Comparison of ENCODE assay signal across 9 cellular contexts in the genomic region with DNA sequence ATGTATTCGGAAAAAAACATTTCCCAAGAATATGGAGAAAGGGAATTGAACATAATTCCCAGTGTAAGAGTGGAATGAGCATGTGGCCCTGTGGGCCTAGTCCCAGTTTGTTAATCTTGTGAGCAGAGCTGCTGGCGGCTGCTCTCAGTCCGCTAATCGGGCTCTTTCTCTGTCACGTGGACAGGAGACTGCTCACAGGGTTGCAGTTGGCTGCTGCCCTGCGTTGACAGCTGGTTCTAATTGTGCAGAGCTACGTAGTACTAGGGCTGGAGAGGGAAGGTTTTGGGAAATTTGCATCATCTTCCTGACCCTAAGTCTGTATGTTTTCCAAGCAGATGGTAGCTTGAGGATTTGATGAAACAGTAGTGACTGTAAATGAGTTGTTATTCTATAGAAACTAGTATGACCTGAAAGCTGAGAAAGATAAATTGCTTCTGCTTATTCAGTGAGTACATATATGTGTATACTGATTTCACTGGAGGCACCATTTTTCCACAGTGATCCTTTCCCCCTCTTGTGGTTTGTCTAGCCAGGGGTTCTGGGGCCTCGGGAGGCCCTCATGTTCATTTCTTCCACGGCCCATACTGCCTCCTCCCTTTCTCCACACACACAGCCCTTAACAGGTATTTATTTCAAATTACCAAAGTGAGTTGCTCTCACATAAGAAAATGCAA.
DNase-seq lines count a peak whose midpoint lies in the region; ATAC-seq and TF ChIP-seq lines count a peak whose summit lies in the region.
"Had no signal": no experiment of that assay in that cellular context is flagged by ENCODE, and none has a peak within 500 bp of the region (broad histone marks: within the 10 kb centered on the region; RNA-seq: fewer than 3 reads in every experiment).

No MANE protein-coding gene starts in this region.

- H3K4me2 ChIP-seq in smooth muscle cell: peak overlapping the region; percentile 31

- no peaks in the 10 kb centered on the region for H3K4me1 ChIP-seq in smooth muscle cell (ENCODE audit: low read depth)

- DNase-seq in HFF-Myc (ENCODE audit: extremely low read depth, low read depth) (peak; percentile 96), astrocyte of the cerebellum (ENCODE audit: low read depth) (peak; percentile 83), iris pigment epithelial cell (ENCODE audit: low read depth) (peak; percentile 96), smooth muscle cell (lab: John Stamatoyannopoulos, UW; ENCODE audit: unreplicated experiment) (peak; percentile 15), NAMALWA (ENCODE audit: low spot score) (no peak), COR-L47 (lab: John Stamatoyannopoulos, UW) (no peak)
- no peak for DNase-seq in activated T-helper 1 cell treated with anti-CD3 and anti-CD28 coated beads, Interleukin-12 subunit alpha, Interleukin-12 subunit beta, Interleukin-2, Interleukin-4 antibody, amounts not matched to agents 30 ng/mL and 10 ng/mL and 1 ng/mL, durations not matched to agents 14 hours and 24 hours and 36 hours (ENCODE audit: low spot score)

- no peaks in the 10 kb centered on the region for H3K36me3 ChIP-seq in smooth muscle cell (ENCODE audit: low read depth)

- intact Hi-C loops in activated T-helper 1 cell treated with anti-CD3 and anti-CD28 coated beads, Interleukin-12 subunit alpha, Interleukin-12 subunit beta, Interleukin-2, Interleukin-4 antibody, amounts not matched to agents 30 ng/mL and 10 ng/mL and 1 ng/mL, durations not matched to agents 14 hours and 24 hours and 36 hours (cut with micrococcal nuclease): no loop called here

- peaks cover 15% of the 10 kb centered on the region for H3K4me1 Mint-ChIP-seq in activated T-helper 1 cell treated with anti-CD3 and anti-CD28 coated beads, Interleukin-12 subunit alpha, Interleukin-12 subunit beta, Interleukin-2, Interleukin-4 antibody, amounts not matched to agents 30 ng/mL and 10 ng/mL and 1 ng/mL, durations not matched to agents 14 hours and 24 hours and 36 hours (ENCODE audit: low read depth)

- H3K4me3 Mint-ChIP-seq in activated T-helper 1 cell treated with anti-CD3 and anti-CD28 coated beads, Interleukin-12 subunit alpha, Interleukin-12 subunit beta, Interleukin-2, Interleukin-4 antibody, amounts not matched to agents 30 ng/mL and 10 ng/mL and 1 ng/mL, durations not matched to agents 14 hours and 24 hours and 36 hours: no peak overlapping the region
- H3K4me3 Mint-ChIP-seq: memory B cell had no signal

- no peaks in the 10 kb centered on the region for H3K9me3 ChIP-seq in smooth muscle cell (replicated peaks; ENCODE audit: low read depth)

- peaks cover 1% of the 10 kb centered on the region for H3K36me3 Mint-ChIP-seq in activated T-helper 1 cell treated with anti-CD3 and anti-CD28 coated beads, Interleukin-12 subunit alpha, Interleukin-12 subunit beta, Interleukin-2, Interleukin-4 antibody, amounts not matched to agents 30 ng/mL and 10 ng/mL and 1 ng/mL, durations not matched to agents 14 hours and 24 hours and 36 hours (ENCODE audit: low read depth)

- H3K27me3 ChIP-seq in smooth muscle cell (ENCODE audit: low read depth): no peaks in the 10 kb centered on the region

- H4K20me1 ChIP-seq in smooth muscle cell (ENCODE audit: low read depth): no peaks in the 10 kb centered on the region

- H3K27ac Mint-ChIP-seq in activated T-helper 1 cell treated with anti-CD3 and anti-CD28 coated beads, Interleukin-12 subunit alpha, Interleukin-12 subunit beta, Interleukin-2, Interleukin-4 antibody, amounts not matched to agents 30 ng/mL and 10 ng/mL and 1 ng/mL, durations not matched to agents 14 hours and 24 hours and 36 hours: no peak overlapping the region

- no peaks in the 10 kb centered on the region for H3F3A ChIP-seq in smooth muscle cell (ENCODE audit: low read depth)

- H3K79me2 ChIP-seq in smooth muscle cell (ENCODE audit: low read depth): no peaks in the 10 kb centered on the region

- peak overlapping the region; percentile 3 for H2AFZ ChIP-seq in smooth muscle cell (ENCODE audit: low read depth)

- H3K4me3 ChIP-seq in HFF-Myc (replicated peaks; ENCODE audit: low read depth, low read length): no peak overlapping the region
- H3K4me3 ChIP-seq in astrocyte of the cerebellum (ENCODE audit: low read depth, low read length): no peak overlapping the region
- no peak overlapping the region for H3K4me3 ChIP-seq in smooth muscle cell

- H3K27me3 Mint-ChIP-seq in activated T-helper 1 cell treated with anti-CD3 and anti-CD28 coated beads, Interleukin-12 subunit alpha, Interleukin-12 subunit beta, Interleukin-2, Interleukin-4 antibody, amounts not matched to agents 30 ng/mL and 10 ng/mL and 1 ng/mL, durations not matched to agents 14 hours and 24 hours and 36 hours (ENCODE audit: insufficient read depth): peaks cover 27% of the 10 kb centered on the region
- H3K27me3 Mint-ChIP-seq: memory B cell had no signal

- in situ Hi-C loops in astrocyte of the cerebellum (cut with HindIII; ENCODE audit: low sequenced_read_pairs): no loop called here

- 25% methylated on average over 9 of the region's 9 CpGs for WGBS in smooth muscle cell (ENCODE audit: low lambda C conversion rate)

- peak overlapping the region; percentile 1 for H3K9ac ChIP-seq in smooth muscle cell (ENCODE audit: low read depth)

- no peaks in the 10 kb centered on the region for H3K9me3 Mint-ChIP-seq in activated T-helper 1 cell treated with anti-CD3 and anti-CD28 coated beads, Interleukin-12 subunit alpha, Interleukin-12 subunit beta, Interleukin-2, Interleukin-4 antibody, amounts not matched to agents 30 ng/mL and 10 ng/mL and 1 ng/mL, durations not matched to agents 14 hours and 24 hours and 36 hours

- TF ChIP-seq CTCF in HFF-Myc (IDR thresholded peaks at IDR 0.05; ENCODE audit: low read depth, low read length, missing control alignments): no peak
- TF ChIP-seq CTCF in astrocyte of the cerebellum (IDR thresholded peaks at IDR 0.05; ENCODE audit: low read depth, low read length, missing control alignments): no peak
- no peak for TF ChIP-seq CTCF in smooth muscle cell (IDR thresholded peaks at IDR 0.05; ENCODE audit: borderline replicate concordance, insufficient read depth, poor library complexity, severe bottlenecking)

- ATAC-seq in GM19397 (IDR thresholded peaks at IDR 0.05; ENCODE audit: unreplicated experiment): no peak

- peak overlapping the region; percentile 60 for H3K27ac ChIP-seq in smooth muscle cell (ENCODE audit: low read depth)

Comparison
In these comparisons a context has a peak if more than half of its experiments do, and no peak if none do; other contexts are left out.
1. DNase-seq: peak in HFF-Myc (single experiment), astrocyte of the cerebellum (single experiment), iris pigment epithelial cell (single experiment) and smooth muscle cell (single experiment); none in NAMALWA (single experiment), COR-L47 (single experiment) and activated T-helper 1 cell treated with anti-CD3 and anti-CD28 coated beads, Interleukin-12 subunit alpha, Interleukin-12 subunit beta, Interleukin-2, Interleukin-4 antibody, amounts not matched to agents 30 ng/mL and 10 ng/mL and 1 ng/mL, durations not matched to agents 14 hours and 24 hours and 36 hours (single experiment).